Comparison of ENCODE assay signal across 1 cellular context in the genomic region with DNA sequence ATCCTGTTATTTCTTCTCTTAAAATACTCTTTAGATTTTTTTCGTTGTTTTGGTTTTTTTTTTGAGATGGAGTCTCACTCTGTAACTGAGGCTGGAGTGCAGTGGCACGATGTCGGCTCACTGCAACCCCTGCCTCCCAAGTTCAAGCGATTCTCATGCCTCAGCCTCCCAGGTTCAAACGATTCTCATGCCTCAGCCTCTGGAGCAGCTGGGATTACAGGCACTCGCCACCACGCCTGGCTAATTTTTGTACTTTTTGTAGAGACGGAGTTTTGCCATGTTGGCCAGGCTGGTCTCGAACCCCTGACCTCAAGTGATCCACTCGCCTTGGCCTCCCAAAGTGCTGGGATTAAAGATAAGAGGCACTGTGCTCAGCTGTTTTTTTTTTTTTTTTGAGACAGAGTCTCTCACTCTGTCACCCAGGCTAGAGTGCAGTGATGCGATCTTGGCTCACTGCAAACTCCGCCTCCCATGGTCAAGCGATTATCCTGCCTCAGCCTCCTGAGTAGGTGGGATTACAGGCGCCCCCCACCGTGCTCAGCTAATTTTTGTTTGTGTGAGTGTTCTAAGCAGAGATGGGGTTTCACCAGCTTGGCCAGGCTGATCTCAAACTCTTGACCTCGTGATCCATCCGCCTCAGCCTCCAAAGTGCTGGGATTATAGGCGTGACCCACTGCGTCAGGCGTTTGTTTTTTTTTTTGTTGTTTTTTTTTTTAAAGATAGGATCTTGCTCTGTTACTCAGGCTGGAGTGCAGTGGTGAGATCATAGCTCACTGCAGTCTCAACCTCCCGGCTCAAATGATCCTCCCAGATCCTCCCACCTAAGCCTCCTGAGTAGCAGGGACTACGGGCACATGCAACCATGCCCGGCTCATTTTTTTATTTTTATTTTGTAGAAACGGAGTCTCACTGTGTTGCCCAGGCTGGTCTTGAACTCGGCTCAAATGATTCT.
TF ChIP-seq lines count a peak whose summit lies in the region.
"Not testable (repeated sequence)": the region's sequence is repeated elsewhere in the genome, so short reads cannot be mapped to it uniquely, and the experiment has no call there.

No MANE protein-coding gene starts in this region.

TF ChIP-seq in K562, 482 proteins besides CTCF, POLR2A, EP300 and RAD21 (continues in another document):
- TF ChIP-seq FOXP1 (CRISPR knock-in tag; IDR thresholded peaks at IDR 0.05) (peak; percentile 62; the same call in 1 of the 2 replicates), CBFA2T3 (IDR thresholded peaks at IDR 0.05) (peak; percentile 92), ZBTB2 (IDR thresholded peaks at IDR 0.05) (0 out of 2 replicates have a peak, but pooled peaks have one; percentile 70), ARID1B (IDR thresholded peaks at IDR 0.05) (peak; percentile 88), RBBP5 (IDR thresholded peaks at IDR 0.05; ENCODE audit: borderline replicate concordance, insufficient read depth, low read length, poor library complexity, severe bottlenecking) (peak; percentile 33), ZNF592 (IDR thresholded peaks at IDR 0.05) (0 out of 2 replicates have a peak, but pooled peaks have one; percentile 19), EP400 (IDR thresholded peaks at IDR 0.05) (peak; percentile 37; the same call in 1 of the 2 replicates), ZNF121 (CRISPR knock-in tag; conservative IDR thresholded peaks at IDR 0.05) (peak; percentile 38; the same call in 1 of the 2 replicates), MTA3 (IDR thresholded peaks at IDR 0.05; ENCODE audit: borderline replicate concordance) (0 out of 2 replicates have a peak, but pooled peaks have one; percentile 42), ZBTB40 (IDR thresholded peaks at IDR 0.05) (peak; percentile 43; the same call in 1 of the 2 replicates), TFE3 (CRISPR knock-in tag; IDR thresholded peaks at IDR 0.05) (peak; percentile 75), KDM1A (IDR thresholded peaks at IDR 0.05) (peak; percentile 28 to 50; a peak in 2 of 4 replicates), ATF1 (tag; IDR thresholded peaks at IDR 0.05) (peak; percentile 76), GTF3C2 (IDR thresholded peaks at IDR 0.05; ENCODE audit: borderline replicate concordance, extremely low read depth, insufficient read length) (peak; percentile 19), ESRRA (IDR thresholded peaks at IDR 0.05; ENCODE audit: borderline replicate concordance, low read depth) (0 out of 2 replicates have a peak, but pooled peaks have one; percentile 32), TEAD4 (IDR thresholded peaks at IDR 0.05; ENCODE audit: low read length) (peak; percentile 3; the same call in 1 of the 2 replicates), LARP7 (IDR thresholded peaks at IDR 0.05) (0 out of 2 replicates have a peak, but pooled peaks have one; percentile 33), FOXJ2 (tag; IDR thresholded peaks at IDR 0.05) (peak; percentile 90)
- TF ChIP-seq, protein P1, sequence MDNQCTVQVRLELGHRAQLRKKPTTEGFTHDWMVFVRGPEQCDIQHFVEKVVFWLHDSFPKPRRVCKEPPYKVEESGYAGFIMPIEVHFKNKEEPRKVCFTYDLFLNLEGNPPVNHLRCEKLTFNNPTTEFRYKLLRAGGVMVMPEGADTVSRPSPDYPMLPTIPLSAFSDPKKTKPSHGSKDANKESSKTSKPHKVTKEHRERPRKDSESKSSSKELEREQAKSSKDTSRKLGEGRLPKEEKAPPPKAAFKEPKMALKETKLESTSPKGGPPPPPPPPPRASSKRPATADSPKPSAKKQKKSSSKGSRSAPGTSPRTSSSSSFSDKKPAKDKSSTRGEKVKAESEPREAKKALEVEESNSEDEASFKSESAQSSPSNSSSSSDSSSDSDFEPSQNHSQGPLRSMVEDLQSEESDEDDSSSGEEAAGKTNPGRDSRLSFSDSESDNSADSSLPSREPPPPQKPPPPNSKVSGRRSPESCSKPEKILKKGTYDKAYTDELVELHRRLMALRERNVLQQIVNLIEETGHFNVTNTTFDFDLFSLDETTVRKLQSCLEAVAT (IDR thresholded peaks at IDR 0.05): peak in 1 of 2 experiments; percentile 14; a peak in 1 of 4 replicates
- TF ChIP-seq, protein P2, sequence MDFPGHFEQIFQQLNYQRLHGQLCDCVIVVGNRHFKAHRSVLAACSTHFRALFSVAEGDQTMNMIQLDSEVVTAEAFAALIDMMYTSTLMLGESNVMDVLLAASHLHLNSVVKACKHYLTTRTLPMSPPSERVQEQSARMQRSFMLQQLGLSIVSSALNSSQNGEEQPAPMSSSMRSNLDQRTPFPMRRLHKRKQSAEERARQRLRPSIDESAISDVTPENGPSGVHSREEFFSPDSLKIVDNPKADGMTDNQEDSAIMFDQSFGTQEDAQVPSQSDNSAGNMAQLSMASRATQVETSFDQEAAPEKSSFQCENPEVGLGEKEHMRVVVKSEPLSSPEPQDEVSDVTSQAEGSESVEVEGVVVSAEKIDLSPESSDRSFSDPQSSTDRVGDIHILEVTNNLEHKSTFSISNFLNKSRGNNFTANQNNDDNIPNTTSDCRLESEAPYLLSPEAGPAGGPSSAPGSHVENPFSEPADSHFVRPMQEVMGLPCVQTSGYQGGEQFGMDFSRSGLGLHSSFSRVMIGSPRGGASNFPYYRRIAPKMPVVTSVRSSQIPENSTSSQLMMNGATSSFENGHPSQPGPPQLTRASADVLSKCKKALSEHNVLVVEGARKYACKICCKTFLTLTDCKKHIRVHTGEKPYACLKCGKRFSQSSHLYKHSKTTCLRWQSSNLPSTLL (IDR thresholded peaks at IDR 0.05): peak; percentile 89
- TF ChIP-seq ZBTB40 (CRISPR knock-in tag; IDR thresholded peaks at IDR 0.05); ATF1 (CRISPR knock-in tag; IDR thresholded peaks at IDR 0.05); TEAD4 (CRISPR knock-in tag; IDR thresholded peaks at IDR 0.05; ENCODE audit: borderline replicate concordance): not testable (repeated sequence)
